1 cellular context compared by ENCODE assay signal in the genomic region with DNA sequence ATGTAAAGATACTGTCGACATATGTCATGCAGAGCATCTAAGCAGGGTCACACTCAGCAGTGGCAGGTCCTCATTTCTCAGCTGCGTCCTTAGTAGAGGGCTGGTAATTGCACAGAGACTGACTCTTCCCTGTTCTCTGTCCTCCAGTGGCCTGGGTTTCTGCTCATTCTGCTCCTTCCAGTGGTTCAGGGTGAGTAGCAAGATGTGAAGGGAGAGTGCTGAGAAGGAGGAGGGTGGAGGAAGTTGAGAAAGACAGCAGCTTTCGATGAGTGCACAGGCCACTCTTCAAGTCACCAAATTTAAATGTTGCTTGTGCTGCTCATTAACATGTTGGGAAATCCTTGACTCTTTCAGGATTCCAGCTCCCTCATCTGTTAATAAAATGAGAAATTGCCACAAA.
TF ChIP-seq lines count a peak whose summit lies in the region.

No MANE protein-coding gene starts in this region.

TF ChIP-seq in IMR-90, 13 proteins besides CTCF, POLR2A, EP300 and RAD21:
- TF ChIP-seq, protein P1, sequence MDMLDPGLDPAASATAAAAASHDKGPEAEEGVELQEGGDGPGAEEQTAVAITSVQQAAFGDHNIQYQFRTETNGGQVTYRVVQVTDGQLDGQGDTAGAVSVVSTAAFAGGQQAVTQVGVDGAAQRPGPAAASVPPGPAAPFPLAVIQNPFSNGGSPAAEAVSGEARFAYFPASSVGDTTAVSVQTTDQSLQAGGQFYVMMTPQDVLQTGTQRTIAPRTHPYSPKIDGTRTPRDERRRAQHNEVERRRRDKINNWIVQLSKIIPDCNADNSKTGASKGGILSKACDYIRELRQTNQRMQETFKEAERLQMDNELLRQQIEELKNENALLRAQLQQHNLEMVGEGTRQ (IDR thresholded peaks at IDR 0.05; ENCODE audit: low read depth, low read length): no peak
- TF ChIP-seq NFE2L2 (IDR thresholded peaks at IDR 0.05; ENCODE audit: low read depth, low read length) (no peak), FOS (IDR thresholded peaks at IDR 0.05; ENCODE audit: low read depth, low read length) (no peak), CEBPB (IDR thresholded peaks at IDR 0.05; ENCODE audit: low read depth, low read length) (no peak), RCOR1 (IDR thresholded peaks at IDR 0.05; ENCODE audit: insufficient replicate concordance, low read length) (no peak), CHD1 (IDR thresholded peaks at IDR 0.05; ENCODE audit: low read depth, low read length) (no peak)
- TF ChIP-seq, protein P2, sequence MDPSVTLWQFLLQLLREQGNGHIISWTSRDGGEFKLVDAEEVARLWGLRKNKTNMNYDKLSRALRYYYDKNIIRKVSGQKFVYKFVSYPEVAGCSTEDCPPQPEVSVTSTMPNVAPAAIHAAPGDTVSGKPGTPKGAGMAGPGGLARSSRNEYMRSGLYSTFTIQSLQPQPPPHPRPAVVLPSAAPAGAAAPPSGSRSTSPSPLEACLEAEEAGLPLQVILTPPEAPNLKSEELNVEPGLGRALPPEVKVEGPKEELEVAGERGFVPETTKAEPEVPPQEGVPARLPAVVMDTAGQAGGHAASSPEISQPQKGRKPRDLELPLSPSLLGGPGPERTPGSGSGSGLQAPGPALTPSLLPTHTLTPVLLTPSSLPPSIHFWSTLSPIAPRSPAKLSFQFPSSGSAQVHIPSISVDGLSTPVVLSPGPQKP (IDR thresholded peaks at IDR 0.05; ENCODE audit: borderline replicate concordance, low read depth, low read length): no peak
